10 cellular contexts compared by ENCODE assay signal in genomic region chr18:58525517-58525916, GRCh38.
DNase-seq lines count a peak whose midpoint lies in the region; ATAC-seq, FAIRE-seq and TF ChIP-seq lines count a peak whose summit lies in the region.
"Had no signal": no experiment of that assay in that cellular context is flagged by ENCODE, and none has a peak within 500 bp of the region (broad histone marks: within the 10 kb centered on the region; RNA-seq: fewer than 3 reads in every experiment).

No MANE protein-coding gene starts in this region.

- TF ChIP-seq CTCF in D721Med (IDR thresholded peaks at IDR 0.05; ENCODE audit: insufficient read depth, missing control alignments) (no peak), endothelial cell (IDR thresholded peaks at IDR 0.05; ENCODE audit: unreplicated experiment) (no peak)

- H3K4me3 Mint-ChIP-seq in endothelial cell (ENCODE audit: unreplicated experiment) = no peak overlapping the region

- H3K14ac ChIP-seq in mesenchymal stem cell (ENCODE audit: low read length in 2 of 2) = no peak overlapping the region

- no peak overlapping the region for H3K18ac ChIP-seq in mesenchymal stem cell (ENCODE audit: low read depth in 1 of 2, low read length in 2 of 2)

- no peaks in the 10 kb centered on the region for H3K9me3 ChIP-seq in mesenchymal stem cell (ENCODE audit: control insufficient read depth, low read length)

- no peak overlapping the region for H3K4me3 ChIP-seq in mesenchymal stem cell (ENCODE audit: insufficient read depth in 1 of 2, low read depth in 1 of 2, low read length in 2 of 2)

- H3K27me3 ChIP-seq in mesenchymal stem cell (ENCODE audit: control insufficient read depth in 1 of 2, insufficient read depth in 1 of 2, low read length in 2 of 2) = no peaks in the 10 kb centered on the region

- no peak overlapping the region for H3K27ac Mint-ChIP-seq in endothelial cell (ENCODE audit: unreplicated experiment)

- no peak overlapping the region for H2BK12ac ChIP-seq in mesenchymal stem cell (ENCODE audit: low read length in 2 of 2)

- H3K23ac ChIP-seq in mesenchymal stem cell (ENCODE audit: low read length in 2 of 2) = no peak overlapping the region

- no peak overlapping the region for H2AFZ ChIP-seq in mesenchymal stem cell (ENCODE audit: low read depth, low read length)

- H2AK5ac ChIP-seq in mesenchymal stem cell (ENCODE audit: low read length, severe bottlenecking) = peak overlapping the region; percentile 79

- H2BK120ac ChIP-seq in mesenchymal stem cell (ENCODE audit: low read depth, low read length) = no peak overlapping the region

- no peak overlapping the region for H3K4ac ChIP-seq in mesenchymal stem cell (ENCODE audit: low read depth in 1 of 2, low read length in 2 of 2)

- FAIRE-seq in D721Med (lab: Jason Lieb, UNC) = peak; percentile 29

- H3K79me1 ChIP-seq in mesenchymal stem cell (replicated peaks; ENCODE audit: low read length, poor library complexity, severe bottlenecking) = peaks cover 3% of the 10 kb centered on the region

- H3K27ac ChIP-seq in mesenchymal stem cell (ENCODE audit: low read length, poor library complexity, severe bottlenecking) = peak overlapping the region; percentile 94

- CTCF ChIA-PET in HEK293T (lab: Yijun Ruan, JAX) = no interaction called here

- H3K4me2 ChIP-seq in mesenchymal stem cell (ENCODE audit: low read length, poor library complexity, severe bottlenecking) = no peak overlapping the region

- DNase-seq in D721Med (ENCODE audit: insufficient read length, low spot score) (no peak), LHCN-M2 (ENCODE audit: low read depth) (peak; percentile 83), mesenchymal stem cell (peak; percentile 44), endothelial cell (ENCODE audit: low spot score) (no peak), HEK293T (ENCODE audit: extremely low spot score) (no peak), cerebellar nuclear complex (lab: John Stamatoyannopoulos, UW) (no peak)
- no peak for DNase-seq in activated CD8-positive, alpha-beta memory T cell treated with anti-CD3 and anti-CD28 coated beads, Interleukin-2, amount 50 U/mL, for 4 hours
- DNase-seq: dermis blood vessel endothelial cell, SHP77 treated with DMSO at 0.1 percent for 48 hours had no signal

- H3K4me1 ChIP-seq in mesenchymal stem cell (ENCODE audit: control insufficient read depth, insufficient read depth, low read depth, low read length) = peaks cover 23% of the 10 kb centered on the region

- H3K4me1 Mint-ChIP-seq in endothelial cell (ENCODE audit: unreplicated experiment) = no peaks in the 10 kb centered on the region

- no peak overlapping the region for H4K91ac ChIP-seq in mesenchymal stem cell (ENCODE audit: low read length)

- H3K9me3 Mint-ChIP-seq in endothelial cell (ENCODE audit: unreplicated experiment) = no peaks in the 10 kb centered on the region

- POLR2A ChIA-PET in HEK293T (lab: Yijun Ruan, JAX) = no interaction called here

- H2BK15ac ChIP-seq in mesenchymal stem cell (ENCODE audit: low read depth, poor library complexity, severe bottlenecking) = no peak overlapping the region

- ATAC-seq in GM21390 (IDR thresholded peaks at IDR 0.05; ENCODE audit: unreplicated experiment) = peak; percentile 55

- H3K36me3 ChIP-seq in mesenchymal stem cell (ENCODE audit: control insufficient read depth in 1 of 2, insufficient read depth in 2 of 2, low read depth in 1 of 2, low read length in 2 of 2) = peaks cover 0 to 13% of the 10 kb centered on the region in 2 experiments

- H3K27me3 Mint-ChIP-seq in endothelial cell (ENCODE audit: unreplicated experiment) = no peaks in the 10 kb centered on the region

- WGBS in mesenchymal stem cell = 73% methylated on average over 12 of the region's 12 CpGs

- no peak overlapping the region for H4K8ac ChIP-seq in mesenchymal stem cell (ENCODE audit: low read length)

- no peak overlapping the region for H3K9ac ChIP-seq in mesenchymal stem cell (ENCODE audit: low read length)

- H2BK5ac ChIP-seq in mesenchymal stem cell (ENCODE audit: low read depth, low read length, poor library complexity, severe bottlenecking) = no peak overlapping the region

- no peaks in the 10 kb centered on the region for H3K36me3 Mint-ChIP-seq in endothelial cell (ENCODE audit: low read depth, unreplicated experiment)

TF ChIP-seq in HEK293T, 16 proteins besides CTCF, POLR2A, EP300 and RAD21:
- TF ChIP-seq PKNOX1 (IDR thresholded peaks at IDR 0.05) (no peak), CTBP1 (IDR thresholded peaks at IDR 0.05; ENCODE audit: borderline replicate concordance) (no peak), BHLHE40 (IDR thresholded peaks at IDR 0.05; ENCODE audit: borderline replicate concordance) (no peak), ELF4 (IDR thresholded peaks at IDR 0.05) (no peak), SP1 (IDR thresholded peaks at IDR 0.05) (no peak), ZNF384 (IDR thresholded peaks at IDR 0.05) (no peak), FOXA1 (IDR thresholded peaks at IDR 0.05) (no peak), NFRKB (IDR thresholded peaks at IDR 0.05) (no peak), FOXK2 (IDR thresholded peaks at IDR 0.05) (no peak), FOXM1 (IDR thresholded peaks at IDR 0.05; ENCODE audit: borderline replicate concordance) (no peak), LEF1 (IDR thresholded peaks at IDR 0.05; ENCODE audit: borderline replicate concordance) (no peak), L3MBTL2 (conservative IDR thresholded peaks at IDR 0.05) (no peak), ARNT (IDR thresholded peaks at IDR 0.05) (no peak), SUZ12 (IDR thresholded peaks at IDR 0.05) (no peak), TARDBP (IDR thresholded peaks at IDR 0.05) (no peak), HDGF (IDR thresholded peaks at IDR 0.05; ENCODE audit: borderline replicate concordance) (no peak)
TF ChIP-seq in HEK293T: peak in this region for 0.

Comparison
In these comparisons a context has a peak if more than half of its experiments do, and no peak if none do; other contexts are left out.
1. DNase-seq: peak in LHCN-M2 (single experiment) and mesenchymal stem cell (single experiment); none in D721Med (single experiment), endothelial cell (single experiment), HEK293T (single experiment), activated CD8-positive, alpha-beta memory T cell treated with anti-CD3 and anti-CD28 coated beads, Interleukin-2, amount 50 U/mL, for 4 hours (single experiment) and cerebellar nuclear complex (0 of 2).